1 cellular context compared by ENCODE assay signal in the genomic region with DNA sequence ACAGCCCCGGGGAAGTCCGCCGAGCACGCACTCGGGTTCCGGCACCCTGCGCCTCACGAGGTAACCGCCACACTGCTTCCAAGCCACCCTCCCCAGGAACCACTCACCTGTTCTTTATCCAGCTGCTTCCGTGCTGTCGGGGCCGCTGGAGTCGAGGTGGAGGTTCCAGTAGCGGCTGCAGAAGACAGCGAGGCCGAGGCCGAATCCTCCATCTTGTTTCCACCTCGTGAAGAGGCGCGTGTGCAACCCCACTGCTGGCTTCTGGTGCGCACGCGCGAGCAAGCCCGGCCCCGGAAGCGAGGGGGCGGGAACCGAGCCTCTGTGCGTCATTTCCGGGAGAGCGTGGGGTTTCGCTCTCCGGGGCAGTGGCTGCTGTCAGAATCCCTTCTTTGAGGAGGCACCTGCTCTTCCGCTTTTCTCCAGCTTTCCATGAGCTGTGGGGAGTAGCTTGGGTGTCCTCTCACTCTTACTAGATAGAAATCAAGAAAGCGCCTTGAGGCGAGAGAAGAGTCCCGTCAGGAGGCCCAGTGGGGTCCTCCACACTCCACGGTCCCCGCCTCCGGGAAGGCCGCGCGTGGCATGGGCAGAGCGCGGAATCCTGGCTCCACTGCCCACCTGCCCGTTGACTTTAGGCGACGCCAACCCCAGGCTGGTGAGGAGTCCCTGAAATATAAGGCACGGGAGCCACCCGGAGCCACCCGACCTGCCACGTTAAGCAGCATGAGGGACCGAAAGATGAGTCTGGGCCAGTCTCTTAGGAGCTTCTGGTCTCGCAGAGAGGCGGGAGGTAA.
A peak's percentile ranks its signal among the peaks of the same experiment; 100 is the strongest.
TF ChIP-seq lines count a peak whose summit lies in the region.

A gene (minus strand): TSS at position 242 of the 791 bp plus-strand sequence. CDS start 30 bp downstream, at position 212.

TF ChIP-seq in HepG2, 621 proteins besides CTCF, POLR2A, EP300 and RAD21 (continued from another document and continues in another):
- TF ChIP-seq, protein P1, sequence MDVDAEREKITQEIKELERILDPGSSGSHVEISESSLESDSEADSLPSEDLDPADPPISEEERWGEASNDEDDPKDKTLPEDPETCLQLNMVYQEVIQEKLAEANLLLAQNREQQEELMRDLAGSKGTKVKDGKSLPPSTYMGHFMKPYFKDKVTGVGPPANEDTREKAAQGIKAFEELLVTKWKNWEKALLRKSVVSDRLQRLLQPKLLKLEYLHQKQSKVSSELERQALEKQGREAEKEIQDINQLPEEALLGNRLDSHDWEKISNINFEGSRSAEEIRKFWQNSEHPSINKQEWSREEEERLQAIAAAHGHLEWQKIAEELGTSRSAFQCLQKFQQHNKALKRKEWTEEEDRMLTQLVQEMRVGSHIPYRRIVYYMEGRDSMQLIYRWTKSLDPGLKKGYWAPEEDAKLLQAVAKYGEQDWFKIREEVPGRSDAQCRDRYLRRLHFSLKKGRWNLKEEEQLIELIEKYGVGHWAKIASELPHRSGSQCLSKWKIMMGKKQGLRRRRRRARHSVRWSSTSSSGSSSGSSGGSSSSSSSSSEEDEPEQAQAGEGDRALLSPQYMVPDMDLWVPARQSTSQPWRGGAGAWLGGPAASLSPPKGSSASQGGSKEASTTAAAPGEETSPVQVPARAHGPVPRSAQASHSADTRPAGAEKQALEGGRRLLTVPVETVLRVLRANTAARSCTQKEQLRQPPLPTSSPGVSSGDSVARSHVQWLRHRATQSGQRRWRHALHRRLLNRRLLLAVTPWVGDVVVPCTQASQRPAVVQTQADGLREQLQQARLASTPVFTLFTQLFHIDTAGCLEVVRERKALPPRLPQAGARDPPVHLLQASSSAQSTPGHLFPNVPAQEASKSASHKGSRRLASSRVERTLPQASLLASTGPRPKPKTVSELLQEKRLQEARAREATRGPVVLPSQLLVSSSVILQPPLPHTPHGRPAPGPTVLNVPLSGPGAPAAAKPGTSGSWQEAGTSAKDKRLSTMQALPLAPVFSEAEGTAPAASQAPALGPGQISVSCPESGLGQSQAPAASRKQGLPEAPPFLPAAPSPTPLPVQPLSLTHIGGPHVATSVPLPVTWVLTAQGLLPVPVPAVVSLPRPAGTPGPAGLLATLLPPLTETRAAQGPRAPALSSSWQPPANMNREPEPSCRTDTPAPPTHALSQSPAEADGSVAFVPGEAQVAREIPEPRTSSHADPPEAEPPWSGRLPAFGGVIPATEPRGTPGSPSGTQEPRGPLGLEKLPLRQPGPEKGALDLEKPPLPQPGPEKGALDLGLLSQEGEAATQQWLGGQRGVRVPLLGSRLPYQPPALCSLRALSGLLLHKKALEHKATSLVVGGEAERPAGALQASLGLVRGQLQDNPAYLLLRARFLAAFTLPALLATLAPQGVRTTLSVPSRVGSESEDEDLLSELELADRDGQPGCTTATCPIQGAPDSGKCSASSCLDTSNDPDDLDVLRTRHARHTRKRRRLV (CRISPR knock-in tag; IDR thresholded peaks at IDR 0.05): peak; percentile 91; the same call in 1 of the 2 replicates
- TF ChIP-seq ZFP1 (CRISPR knock-in tag; IDR thresholded peaks at IDR 0.05) (no peak), ZNF557 (CRISPR knock-in tag; IDR thresholded peaks at IDR 0.05) (peak; percentile 15; the same call in 1 of the 2 replicates), ZZZ3 (CRISPR knock-in tag; IDR thresholded peaks at IDR 0.05; ENCODE audit: borderline replicate concordance) (peak; percentile 70; the same call in 1 of the 2 replicates), SRF (IDR thresholded peaks at IDR 0.05; ENCODE audit: low read depth, low read length) (no peak), NCOA5 (CRISPR knock-in tag; IDR thresholded peaks at IDR 0.05) (no peak), KLF12 (CRISPR knock-in tag; IDR thresholded peaks at IDR 0.05; ENCODE audit: borderline replicate concordance) (no peak; the same call in 1 of the 2 replicates), MLLT10 (CRISPR knock-in tag; IDR thresholded peaks at IDR 0.05) (no peak), ZNF772 (CRISPR knock-in tag; IDR thresholded peaks at IDR 0.05) (peak; percentile 76), JUND (CRISPR knock-in tag; IDR thresholded peaks at IDR 0.05) (0 out of 2 replicates have a peak, but pooled peaks have one; percentile 2), ZNF703 (CRISPR knock-in tag; IDR thresholded peaks at IDR 0.05; ENCODE audit: borderline replicate concordance) (peak; percentile 54; the same call in 1 of the 2 replicates), GATAD2A (CRISPR knock-in tag; IDR thresholded peaks at IDR 0.05) (no peak; the same call in 1 of the 2 replicates), ZNF251 (CRISPR knock-in tag; IDR thresholded peaks at IDR 0.05) (no peak), KDM1A (CRISPR knock-in tag; IDR thresholded peaks at IDR 0.05) (no peak), ZNF17 (CRISPR knock-in tag; IDR thresholded peaks at IDR 0.05) (no peak), HMGA1 (CRISPR knock-in tag; conservative IDR thresholded peaks at IDR 0.05) (no peak), U2AF1 (optimal IDR thresholded peaks at IDR 0.05; ENCODE audit: low read depth, low read length) (peak; percentile 9), ZNF724P (CRISPR knock-in tag; IDR thresholded peaks at IDR 0.05; ENCODE audit: borderline replicate concordance) (peak; percentile 95), ZNF629 (CRISPR knock-in tag; conservative IDR thresholded peaks at IDR 0.05) (no peak), KLF16 (CRISPR knock-in tag; IDR thresholded peaks at IDR 0.05) (peak in 1 of 2 experiments; percentile 97; a peak in 2 of 4 replicates), ZNF317 (CRISPR knock-in tag; IDR thresholded peaks at IDR 0.05) (0 out of 2 replicates have a peak, but pooled peaks have one; percentile 87), MIER3 (CRISPR knock-in tag; IDR thresholded peaks at IDR 0.05; ENCODE audit: borderline replicate concordance) (peak; percentile 80; the same call in 1 of the 2 replicates), ZNF335 (CRISPR knock-in tag; IDR thresholded peaks at IDR 0.05) (peak; percentile 84; the same call in 1 of the 2 replicates), RBM22 (optimal IDR thresholded peaks at IDR 0.05; ENCODE audit: low read length) (peak; percentile 13), RFX3 (CRISPR knock-in tag; IDR thresholded peaks at IDR 0.05) (no peak; the same call in 1 of the 2 replicates), SATB2 (CRISPR knock-in tag; IDR thresholded peaks at IDR 0.05) (peak; percentile 90; the same call in 1 of the 2 replicates), SALL2 (CRISPR knock-in tag; IDR thresholded peaks at IDR 0.05) (peak; percentile 85), JUN (CRISPR knock-in tag; IDR thresholded peaks at IDR 0.05) (peak; percentile 90), FOXA3 (CRISPR knock-in tag; IDR thresholded peaks at IDR 0.05) (peak; percentile 71), ZNF83 (CRISPR knock-in tag; IDR thresholded peaks at IDR 0.05; ENCODE audit: borderline replicate concordance) (peak; percentile 61; the same call in 1 of the 2 replicates), SMAD9 (CRISPR knock-in tag; IDR thresholded peaks at IDR 0.05) (peak; percentile 34; the same call in 1 of the 2 replicates), POLR2AphosphoS5 (IDR thresholded peaks at IDR 0.05; ENCODE audit: low read depth, low read length) (peak; percentile 99), MTF2 (CRISPR knock-in tag; IDR thresholded peaks at IDR 0.05; ENCODE audit: borderline replicate concordance) (0 out of 2 replicates have a peak, but pooled peaks have one; percentile 49)
- TF ChIP-seq, protein P2, sequence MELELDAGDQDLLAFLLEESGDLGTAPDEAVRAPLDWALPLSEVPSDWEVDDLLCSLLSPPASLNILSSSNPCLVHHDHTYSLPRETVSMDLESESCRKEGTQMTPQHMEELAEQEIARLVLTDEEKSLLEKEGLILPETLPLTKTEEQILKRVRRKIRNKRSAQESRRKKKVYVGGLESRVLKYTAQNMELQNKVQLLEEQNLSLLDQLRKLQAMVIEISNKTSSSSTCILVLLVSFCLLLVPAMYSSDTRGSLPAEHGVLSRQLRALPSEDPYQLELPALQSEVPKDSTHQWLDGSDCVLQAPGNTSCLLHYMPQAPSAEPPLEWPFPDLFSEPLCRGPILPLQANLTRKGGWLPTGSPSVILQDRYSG (CRISPR knock-in tag; IDR thresholded peaks at IDR 0.05): no peak
- TF ChIP-seq, protein P3, sequence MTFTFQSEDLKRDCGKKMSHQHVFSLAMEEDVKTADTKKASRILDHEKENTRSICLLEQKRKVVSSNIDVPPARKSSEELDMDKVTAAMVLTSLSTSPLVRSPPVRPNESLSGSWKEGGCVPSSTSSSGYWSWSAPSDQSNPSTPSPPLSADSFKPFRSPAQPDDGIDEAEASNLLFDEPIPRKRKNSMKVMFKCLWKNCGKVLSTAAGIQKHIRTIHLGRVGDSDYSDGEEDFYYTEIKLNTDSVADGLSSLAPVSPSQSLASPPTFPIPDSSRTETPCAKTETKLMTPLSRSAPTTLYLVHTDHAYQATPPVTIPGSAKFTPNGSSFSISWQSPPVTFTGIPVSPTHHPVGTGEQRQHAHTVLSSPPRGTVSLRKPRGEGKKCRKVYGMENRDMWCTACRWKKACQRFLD (CRISPR knock-in tag; IDR thresholded peaks at IDR 0.05; ENCODE audit: borderline replicate concordance): peak; percentile 88
- TF ChIP-seq, protein P4, sequence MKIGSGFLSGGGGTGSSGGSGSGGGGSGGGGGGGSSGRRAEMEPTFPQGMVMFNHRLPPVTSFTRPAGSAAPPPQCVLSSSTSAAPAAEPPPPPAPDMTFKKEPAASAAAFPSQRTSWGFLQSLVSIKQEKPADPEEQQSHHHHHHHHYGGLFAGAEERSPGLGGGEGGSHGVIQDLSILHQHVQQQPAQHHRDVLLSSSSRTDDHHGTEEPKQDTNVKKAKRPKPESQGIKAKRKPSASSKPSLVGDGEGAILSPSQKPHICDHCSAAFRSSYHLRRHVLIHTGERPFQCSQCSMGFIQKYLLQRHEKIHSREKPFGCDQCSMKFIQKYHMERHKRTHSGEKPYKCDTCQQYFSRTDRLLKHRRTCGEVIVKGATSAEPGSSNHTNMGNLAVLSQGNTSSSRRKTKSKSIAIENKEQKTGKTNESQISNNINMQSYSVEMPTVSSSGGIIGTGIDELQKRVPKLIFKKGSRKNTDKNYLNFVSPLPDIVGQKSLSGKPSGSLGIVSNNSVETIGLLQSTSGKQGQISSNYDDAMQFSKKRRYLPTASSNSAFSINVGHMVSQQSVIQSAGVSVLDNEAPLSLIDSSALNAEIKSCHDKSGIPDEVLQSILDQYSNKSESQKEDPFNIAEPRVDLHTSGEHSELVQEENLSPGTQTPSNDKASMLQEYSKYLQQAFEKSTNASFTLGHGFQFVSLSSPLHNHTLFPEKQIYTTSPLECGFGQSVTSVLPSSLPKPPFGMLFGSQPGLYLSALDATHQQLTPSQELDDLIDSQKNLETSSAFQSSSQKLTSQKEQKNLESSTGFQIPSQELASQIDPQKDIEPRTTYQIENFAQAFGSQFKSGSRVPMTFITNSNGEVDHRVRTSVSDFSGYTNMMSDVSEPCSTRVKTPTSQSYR (CRISPR knock-in tag; IDR thresholded peaks at IDR 0.05; ENCODE audit: borderline replicate concordance): no peak
- TF ChIP-seq, protein P5, sequence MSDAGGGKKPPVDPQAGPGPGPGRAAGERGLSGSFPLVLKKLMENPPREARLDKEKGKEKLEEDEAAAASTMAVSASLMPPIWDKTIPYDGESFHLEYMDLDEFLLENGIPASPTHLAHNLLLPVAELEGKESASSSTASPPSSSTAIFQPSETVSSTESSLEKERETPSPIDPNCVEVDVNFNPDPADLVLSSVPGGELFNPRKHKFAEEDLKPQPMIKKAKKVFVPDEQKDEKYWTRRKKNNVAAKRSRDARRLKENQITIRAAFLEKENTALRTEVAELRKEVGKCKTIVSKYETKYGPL (CRISPR knock-in tag; IDR thresholded peaks at IDR 0.05): no peak
- TF ChIP-seq, protein P6, sequence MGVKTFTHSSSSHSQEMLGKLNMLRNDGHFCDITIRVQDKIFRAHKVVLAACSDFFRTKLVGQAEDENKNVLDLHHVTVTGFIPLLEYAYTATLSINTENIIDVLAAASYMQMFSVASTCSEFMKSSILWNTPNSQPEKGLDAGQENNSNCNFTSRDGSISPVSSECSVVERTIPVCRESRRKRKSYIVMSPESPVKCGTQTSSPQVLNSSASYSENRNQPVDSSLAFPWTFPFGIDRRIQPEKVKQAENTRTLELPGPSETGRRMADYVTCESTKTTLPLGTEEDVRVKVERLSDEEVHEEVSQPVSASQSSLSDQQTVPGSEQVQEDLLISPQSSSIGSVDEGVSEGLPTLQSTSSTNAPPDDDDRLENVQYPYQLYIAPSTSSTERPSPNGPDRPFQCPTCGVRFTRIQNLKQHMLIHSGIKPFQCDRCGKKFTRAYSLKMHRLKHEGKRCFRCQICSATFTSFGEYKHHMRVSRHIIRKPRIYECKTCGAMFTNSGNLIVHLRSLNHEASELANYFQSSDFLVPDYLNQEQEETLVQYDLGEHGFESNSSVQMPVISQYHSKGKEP (CRISPR knock-in tag; IDR thresholded peaks at IDR 0.05): 0 out of 2 replicates have a peak, but pooled peaks have one; percentile 61
- TF ChIP-seq, protein P7, sequence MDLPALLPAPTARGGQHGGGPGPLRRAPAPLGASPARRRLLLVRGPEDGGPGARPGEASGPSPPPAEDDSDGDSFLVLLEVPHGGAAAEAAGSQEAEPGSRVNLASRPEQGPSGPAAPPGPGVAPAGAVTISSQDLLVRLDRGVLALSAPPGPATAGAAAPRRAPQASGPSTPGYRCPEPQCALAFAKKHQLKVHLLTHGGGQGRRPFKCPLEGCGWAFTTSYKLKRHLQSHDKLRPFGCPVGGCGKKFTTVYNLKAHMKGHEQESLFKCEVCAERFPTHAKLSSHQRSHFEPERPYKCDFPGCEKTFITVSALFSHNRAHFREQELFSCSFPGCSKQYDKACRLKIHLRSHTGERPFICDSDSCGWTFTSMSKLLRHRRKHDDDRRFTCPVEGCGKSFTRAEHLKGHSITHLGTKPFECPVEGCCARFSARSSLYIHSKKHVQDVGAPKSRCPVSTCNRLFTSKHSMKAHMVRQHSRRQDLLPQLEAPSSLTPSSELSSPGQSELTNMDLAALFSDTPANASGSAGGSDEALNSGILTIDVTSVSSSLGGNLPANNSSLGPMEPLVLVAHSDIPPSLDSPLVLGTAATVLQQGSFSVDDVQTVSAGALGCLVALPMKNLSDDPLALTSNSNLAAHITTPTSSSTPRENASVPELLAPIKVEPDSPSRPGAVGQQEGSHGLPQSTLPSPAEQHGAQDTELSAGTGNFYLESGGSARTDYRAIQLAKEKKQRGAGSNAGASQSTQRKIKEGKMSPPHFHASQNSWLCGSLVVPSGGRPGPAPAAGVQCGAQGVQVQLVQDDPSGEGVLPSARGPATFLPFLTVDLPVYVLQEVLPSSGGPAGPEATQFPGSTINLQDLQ (CRISPR knock-in tag; IDR thresholded peaks at IDR 0.05): peak; percentile 69
- TF ChIP-seq, protein P8, sequence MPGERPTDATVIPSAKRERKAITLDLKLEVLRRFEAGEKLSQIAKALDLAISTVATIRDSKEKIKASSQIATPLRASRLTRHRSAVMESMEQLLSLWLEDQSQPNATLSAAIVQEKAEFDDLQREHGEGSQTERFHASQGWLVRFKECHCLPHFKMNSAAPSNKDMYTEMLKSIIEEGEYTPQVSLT (CRISPR knock-in tag; IDR thresholded peaks at IDR 0.05; ENCODE audit: borderline replicate concordance, low read depth): peak; percentile 32; the same call in 1 of the 2 replicates
